Comparison of ENCODE assay signal across 8 cellular contexts in the genomic region with DNA sequence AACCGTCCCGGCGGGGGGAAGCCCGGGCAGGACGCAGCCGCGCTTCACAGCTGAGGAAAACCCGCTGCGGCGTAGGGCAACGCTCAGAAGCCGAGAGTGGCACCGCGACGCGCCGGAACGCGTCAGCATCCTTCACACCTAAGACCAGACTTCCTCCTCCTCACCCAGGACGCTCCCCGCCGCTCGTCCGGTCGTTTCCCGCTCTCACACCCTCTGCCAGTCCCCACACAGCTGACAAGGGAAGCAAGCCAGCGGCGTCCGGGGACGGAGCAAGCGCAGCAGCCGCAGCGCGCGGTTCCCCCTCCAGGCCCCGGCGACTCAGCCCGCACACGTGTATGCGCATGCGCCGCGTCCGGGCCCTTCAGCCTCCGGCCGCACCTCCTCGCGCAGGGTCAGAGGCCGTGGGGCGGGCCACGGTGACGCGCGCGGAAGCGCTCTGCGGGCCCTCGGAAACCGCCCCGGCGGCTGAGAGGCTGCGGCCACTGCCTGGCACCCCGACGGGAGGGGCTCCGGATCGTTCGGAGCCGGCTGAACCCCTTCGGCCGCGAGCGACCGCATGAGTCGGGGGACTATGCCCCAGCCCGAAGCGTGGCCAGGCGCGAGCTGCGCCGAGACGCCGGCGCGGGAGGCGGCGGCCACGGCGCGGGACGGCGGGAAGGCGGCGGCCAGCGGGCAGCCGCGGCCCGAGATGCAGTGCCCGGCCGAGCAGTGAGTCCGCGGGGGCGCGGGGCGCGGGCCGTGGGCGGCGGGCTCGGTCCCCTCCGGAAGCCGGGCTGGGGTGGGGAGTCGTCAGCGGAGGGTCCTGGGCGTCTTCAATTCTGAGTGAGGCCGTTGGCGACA. TPM values are rescaled to one million over a fixed set of nuclear protein-coding genes. Genes with fewer than 3 reads are reported as not detected.
A peak's percentile ranks its signal among the peaks of the same experiment; 100 is the strongest.
DNase-seq lines count a peak whose midpoint lies in the region; ATAC-seq, FAIRE-seq and TF ChIP-seq lines count a peak whose summit lies in the region.

OTULIN (plus strand) TSS at position 449 of the 840 bp plus-strand sequence; CDS start at position 557, 108 bp downstream.

- peak within 1 kb of the TSS; percentile 72 to 74 for H3K4me3 ChIP-seq in prostate gland

- no peaks in the 10 kb centered on the region for H3K36me3 ChIP-seq in prostate gland

- TF ChIP-seq CTCF in prostate gland (IDR thresholded peaks at IDR 0.05) = peak in 2 of 4 experiments; percentile 6 to 20

- peak within 1 kb of the TSS; percentile 93 to 98 for H3K27ac ChIP-seq in prostate gland

- no peaks in the 10 kb centered on the region for H3K27me3 ChIP-seq in prostate gland (replicated peaks; ENCODE audit: insufficient read depth)

- DNase-seq in GM12891 (ENCODE audit: insufficient read length, low spot score) (peak; percentile 91), NCI-H1105 treated with DMSO at 0.1 percent for 48 hours (lab: John Stamatoyannopoulos, UW) (peak; percentile 92), T-helper 1 cell (peak; percentile 70 to 98 (median 76)), amniotic epithelial cell (ENCODE audit: low read depth) (peak; percentile 77), left cardiac atrium (peak; percentile 94), prostate gland (ENCODE audit: low spot score) (peak; percentile 87), ureter (ENCODE audit: low spot score) (peak; percentile 91)

- peaks cover 4% of the 10 kb centered on the region for H3K4me1 ChIP-seq in prostate gland (replicated peaks)

- ATAC-seq in HG02678 (IDR thresholded peaks at IDR 0.05; ENCODE audit: unreplicated experiment) (peak; percentile 69), left cardiac atrium (peak; percentile 96 to 98)

- no peaks in the 10 kb centered on the region for H3K9me3 ChIP-seq in prostate gland

- TF ChIP-seq POLR2A in GM12891 (IDR thresholded peaks at IDR 0.05; ENCODE audit: low read depth, low read length) = peak; percentile 76
- peak; percentile 97 for TF ChIP-seq POLR2A in prostate gland (IDR thresholded peaks at IDR 0.05)

- intact Hi-C loops in left cardiac atrium (cut with DNase I) (no loop called here), prostate gland (cut with DNase I) (loop anchor here (10.0 kb wide), 1 partner anchor 680 kb away; no protein-coding TSS in a partner anchor)

- peak; percentile 99 for FAIRE-seq in GM12891 (lab: Jason Lieb, UNC)

- under 1% methylated on average over 73 of the region's 116 CpGs for WGBS in prostate gland

TF ChIP-seq in GM12891, 5 proteins besides CTCF, POLR2A, EP300 and RAD21:
- TF ChIP-seq POLR2AphosphoS5 (IDR thresholded peaks at IDR 0.05; ENCODE audit: low read depth, low read length) (peak; percentile 78), SPI1 (IDR thresholded peaks at IDR 0.05; ENCODE audit: low read depth, low read length) (peak; percentile 46), TAF1 (IDR thresholded peaks at IDR 0.05; ENCODE audit: low read depth, low read length) (peak; percentile 57), PAX5 (IDR thresholded peaks at IDR 0.05; ENCODE audit: insufficient read depth, low read length, severe bottlenecking) (peak; percentile 2), POU2F2 (IDR thresholded peaks at IDR 0.05; ENCODE audit: low read depth, low read length) (peak; percentile 6)

RNA-seq across cellular contexts. Expression of gene OTULIN, which starts in this region (rescaled TPM):
- 12.5 TPM for polyA plus RNA-seq in GM12891 (2012; ENCODE audit: low read depth, missing spikeins)
- total RNA-seq in left cardiac atrium = 10 to 100 TPM; 20.1 to 22.2 TPM
- 10 to 100 TPM; 35.5 to 51.8 TPM for total RNA-seq in prostate gland
- 35.1 TPM for total RNA-seq in ureter

Comparison
In these comparisons a context has a peak if more than half of its experiments do, and no peak if none do; other contexts are left out.
1. Peak in every context shown above with its lines: DNase-seq, ATAC-seq, H3K4me3 ChIP-seq and H3K27ac ChIP-seq.